In genomic region chr10:50809596-50809995, GRCh38 we compare ENCODE assay signal across 28 cellular contexts.
A peak's percentile ranks its signal among the peaks of the same experiment; 100 is the strongest.
DNase-seq lines count a peak whose midpoint lies in the region; TF ChIP-seq lines count a peak whose summit lies in the region.
"Had no signal": no experiment of that assay in that cellular context is flagged by ENCODE, and none has a peak within 500 bp of the region (broad histone marks: within the 10 kb centered on the region; RNA-seq: fewer than 3 reads in every experiment).

No MANE protein-coding gene starts in this region.

- no peaks in the 10 kb centered on the region for H3K27me3 ChIP-seq in H7 (ENCODE audit: control insufficient read depth, insufficient read depth, low read length)
- H3K27me3 ChIP-seq: colonic mucosa, gastrocnemius medialis, upper lobe of left lung had no signal

- peak; percentile 9 for DNase-seq in AG08396 (ENCODE audit: low spot score)
- peak; percentile 21 for DNase-seq in GM04504 (ENCODE audit: low read depth)
- peak; percentile 6 for DNase-seq in astrocyte of the spinal cord (ENCODE audit: low read depth, low spot score)
- peak; percentile 6 to 10 for DNase-seq in foreskin fibroblast
- DNase-seq in CD1c-positive myeloid dendritic cell (ENCODE audit: extremely low spot score) = no peak
- no peak for DNase-seq in NCI-H526 treated with DMSO at 0.1 percent for 48 hours (lab: John Stamatoyannopoulos, UW)
- no peak for DNase-seq in NCI-H1048 (lab: John Stamatoyannopoulos, UW)
- no peak for DNase-seq in H7
- DNase-seq: activated CD4-positive, alpha-beta T cell treated with anti-CD3 and anti-CD28 coated beads for 36 hours; activated CD8-positive, alpha-beta T cell treated with anti-CD3 and anti-CD28 coated beads, Interleukin-2, amount 10 ng/mL, durations not matched to agents 7 days and 5 days; activated naive CD8-positive, alpha-beta T cell treated with anti-CD3 and anti-CD28 coated beads, Interleukin-2, amount 50 U/mL, for 24 hours; C1 segment of cervical spinal cord; colonic mucosa; DMS79; effector CD8-positive, alpha-beta T cell; gastrocnemius medialis; hippocampal formation; left colon; mesendoderm; NCI-H1694 treated with DMSO at 0.1 percent for 48 hours; NCI-H2171; NCI-H510A treated with DMSO at 0.1 percent for 48 hours; NK-92 treated with Interleukin-12 subunit alpha and Interleukin-12 subunit beta, amount 100 ng/mL, for 24 hours; PC-9; posterior cingulate gyrus; SHP77; stimulated activated CD4-positive, alpha-beta T cell treated with anti-CD3 and anti-CD28 coated beads, Interleukin-4, amount 100 ng/mL, for 4 hours; upper lobe of left lung had no signal

- H3K4me3 ChIP-seq in astrocyte of the spinal cord (ENCODE audit: low read depth, low read length) (no peak overlapping the region), foreskin fibroblast (ENCODE audit: low read depth in 1 of 2, low read length in 2 of 2) (no peak overlapping the region), H7 (ENCODE audit: insufficient read depth, low read depth, low read length) (no peak overlapping the region)
- H3K4me3 ChIP-seq: colonic mucosa, gastrocnemius medialis, PC-9, upper lobe of left lung had no signal

- in situ Hi-C loops in astrocyte of the spinal cord (cut with HindIII; ENCODE audit: low sequenced_read_pairs) = no loop called here

- H3K36me3 ChIP-seq in H7 (replicated peaks; ENCODE audit: control insufficient read depth, insufficient read depth, low read length) = no peaks in the 10 kb centered on the region
- H3K36me3 ChIP-seq: colonic mucosa, gastrocnemius medialis, upper lobe of left lung had no signal

- no peak for TF ChIP-seq CTCF in astrocyte of the spinal cord (IDR thresholded peaks at IDR 0.05; ENCODE audit: low read depth, low read length)
- no peak for TF ChIP-seq CTCF in foreskin fibroblast (IDR thresholded peaks at IDR 0.05; ENCODE audit: low read depth, low read length)

Comparison
In these comparisons a context has a peak if more than half of its experiments do, and no peak if none do; other contexts are left out.
1. DNase-seq: peak in AG08396 (single experiment), GM04504 (single experiment), astrocyte of the spinal cord (single experiment) and foreskin fibroblast (2 of 2); none in CD1c-positive myeloid dendritic cell (single experiment), NCI-H526 treated with DMSO at 0.1 percent for 48 hours (single experiment), NCI-H1048 (single experiment) and H7 (single experiment).